Comparison of ENCODE assay signal across 8 cellular contexts in genomic region chr1:23558872-23559135, GRCh38. TPM values are rescaled to one million over a fixed set of nuclear protein-coding genes. Genes with fewer than 3 reads are reported as not detected.
DNase-seq lines count a peak whose midpoint lies in the region; ATAC-seq and TF ChIP-seq lines count a peak whose summit lies in the region.

No MANE protein-coding gene starts in this region.

- peaks cover 21% of the 10 kb centered on the region for H3K36me3 Mint-ChIP-seq in endodermal cell (ENCODE audit: low read depth)

- H3K27me3 ChIP-seq in DND-41 (ENCODE audit: insufficient read depth, low read length, poor library complexity): peaks cover 45% of the 10 kb centered on the region
- no peaks in the 10 kb centered on the region for H3K27me3 ChIP-seq in PC-3 (ENCODE audit: low read length)
- no peaks in the 10 kb centered on the region for H3K27me3 ChIP-seq in endodermal cell (ENCODE audit: control insufficient read depth, insufficient read depth, low read length, poor library complexity, severe bottlenecking)
- H3K27me3 ChIP-seq in ovary: no peaks in the 10 kb centered on the region

- peak overlapping the region; percentile 100 for H3K27ac Mint-ChIP-seq in endodermal cell

- H3K4me2 ChIP-seq in DND-41 (ENCODE audit: insufficient read depth, low read length) (peak overlapping the region; percentile 90), PC-3 (ENCODE audit: low read length) (peak overlapping the region; percentile 92)

- H3K4me3 Mint-ChIP-seq in endodermal cell: peak overlapping the region; percentile 94

- H3K79me2 ChIP-seq in DND-41 (ENCODE audit: insufficient read depth, low read length) (peaks cover 6% of the 10 kb centered on the region; the same call in 1 of the 2 replicates), PC-3 (ENCODE audit: low read length) (peaks cover 11% of the 10 kb centered on the region; the same call in 1 of the 2 replicates)

- peak overlapping the region; percentile 71 for H3K9ac ChIP-seq in DND-41 (ENCODE audit: low read depth, low read length)
- peak overlapping the region; percentile 57 for H3K9ac ChIP-seq in PC-3 (ENCODE audit: low read length)
- peak overlapping the region; percentile 74 for H3K9ac ChIP-seq in endodermal cell (ENCODE audit: extremely low read depth, low read length, poor library complexity, severe bottlenecking)

- H3K27ac ChIP-seq in DND-41 (ENCODE audit: low read length): peak overlapping the region; percentile 52
- H3K27ac ChIP-seq in PC-3 (ENCODE audit: low read length): peak overlapping the region; percentile 12; the same call in 1 of the 2 replicates
- peak overlapping the region; percentile 59 for H3K27ac ChIP-seq in endodermal cell (ENCODE audit: low read depth, low read length)
- H3K27ac ChIP-seq in ovary: peak overlapping the region; percentile 24 to 85

- no peaks in the 10 kb centered on the region for H3K27me3 Mint-ChIP-seq in endodermal cell (ENCODE audit: insufficient read depth)

- no peaks in the 10 kb centered on the region for H3K36me3 ChIP-seq in DND-41 (ENCODE audit: insufficient read depth, low read length)
- no peaks in the 10 kb centered on the region for H3K36me3 ChIP-seq in PC-3 (ENCODE audit: low read depth, low read length)
- no peaks in the 10 kb centered on the region for H3K36me3 ChIP-seq in endodermal cell (ENCODE audit: control insufficient read depth, insufficient read depth, low read length)
- no peaks in the 10 kb centered on the region for H3K36me3 ChIP-seq in ovary

- H3K4me1 Mint-ChIP-seq in endodermal cell: peaks cover 71% of the 10 kb centered on the region

- H3K4me3 ChIP-seq in DND-41 (ENCODE audit: low read depth in 1 of 2, low read length in 2 of 2) (peak overlapping the region; percentile 37 to 79), PC-3 (ENCODE audit: low read length) (peak overlapping the region; percentile 82), endodermal cell (ENCODE audit: low read length) (peak overlapping the region; percentile 98), ovary (peak overlapping the region; percentile 76)

- TF ChIP-seq EP300 in ovary (IDR thresholded peaks at IDR 0.05): no peak

- POLR2A ChIA-PET in PC-3 (lab: Charles Lee; ENCODE audit: unreplicated experiment): interaction anchor here (0.7 to 0.9 kb wide), 2 partner anchors 79 to 133 kb away, joined by 3 to 6 read pairs; partner anchors contain the start of gene RPL11

- ATAC-seq in DND-41 (ENCODE audit: insufficient read depth, low read depth): no peak
- no peak for ATAC-seq in PC-3
- ATAC-seq in GM21390 (IDR thresholded peaks at IDR 0.05; ENCODE audit: unreplicated experiment): no peak
- ATAC-seq in HG03457 (IDR thresholded peaks at IDR 0.05; ENCODE audit: unreplicated experiment): no peak

- H3K9me2 ChIP-seq in PC-3 (replicated peaks; ENCODE audit: low read length): no peaks in the 10 kb centered on the region

- 0 to 3% methylated on average over 5 to 14 of the region's 14 CpGs for WGBS in endodermal cell (ENCODE audit: insufficient coverage in 1 of 2, insufficient read length in 1 of 2), 2 experiments
- WGBS in ovary, 3 donors: 1% methylated on average over 14 of the region's 14 CpGs

- DNase-seq in DND-41: no peak
- DNase-seq in PC-3: no peak
- DNase-seq in endodermal cell: no peak
- DNase-seq in ovary: no peak
- no peak for DNase-seq in mesenteric fat pad (ENCODE audit: low spot score)
- DNase-seq in SKM-1 treated with dmso at 0.1 percent for 144 hours (lab: John Stamatoyannopoulos, UW; ENCODE audit: unreplicated experiment): no peak

- H3K9me3 ChIP-seq in DND-41 (ENCODE audit: insufficient read depth, low read length, severe bottlenecking): no peaks in the 10 kb centered on the region
- no peaks in the 10 kb centered on the region for H3K9me3 ChIP-seq in PC-3 (ENCODE audit: low read length)
- no peaks in the 10 kb centered on the region for H3K9me3 ChIP-seq in endodermal cell (ENCODE audit: control insufficient read depth, low read length)
- H3K9me3 ChIP-seq in ovary: no peaks in the 10 kb centered on the region

- BruUV-seq in PC-3 (replicated peaks; lab: Mats Ljungman, UMichigan): no TSS peak

- H4K20me1 ChIP-seq in DND-41 (ENCODE audit: insufficient read depth, low read length): peaks cover 7% of the 10 kb centered on the region; the same call in 1 of the 2 replicates
- H4K20me1 ChIP-seq in PC-3 (ENCODE audit: low read length): no peaks in the 10 kb centered on the region

- no peaks in the 10 kb centered on the region for H3K9me3 Mint-ChIP-seq in endodermal cell

- H3K4me1 ChIP-seq in DND-41 (ENCODE audit: insufficient read depth, low read length): peaks cover 66% of the 10 kb centered on the region
- peaks cover 67% of the 10 kb centered on the region for H3K4me1 ChIP-seq in PC-3 (ENCODE audit: insufficient read depth, low read length)
- H3K4me1 ChIP-seq in endodermal cell (ENCODE audit: control insufficient read depth, insufficient read depth, low read length): peaks cover 30% of the 10 kb centered on the region
- peaks cover 27% of the 10 kb centered on the region for H3K4me1 ChIP-seq in ovary (ENCODE audit: insufficient read depth)

- no peak for TF ChIP-seq CTCF in DND-41 (IDR thresholded peaks at IDR 0.05; ENCODE audit: borderline replicate concordance, extremely low read depth, low read length, poor library complexity, severe bottlenecking)
- TF ChIP-seq CTCF in PC-3 (conservative IDR thresholded peaks at IDR 0.05; ENCODE audit: low read depth, low read length): no peak
- no peak for TF ChIP-seq CTCF in endodermal cell (conservative IDR thresholded peaks at IDR 0.05)
- TF ChIP-seq CTCF in ovary (IDR thresholded peaks at IDR 0.05): no peak

- TF ChIP-seq POLR2A in ovary (IDR thresholded peaks at IDR 0.05): no peak

- H3F3A ChIP-seq in PC-3 (ENCODE audit: low read length, unreplicated experiment): no peaks in the 10 kb centered on the region

- intact Hi-C loops in PC-3 (cut with micrococcal nuclease) (loop anchor here (5.0 kb wide), 2 partner anchors 33 to 78 kb away; no protein-coding TSS in a partner anchor), ovary (cut with DNase I) (no loop called here)

- CTCF ChIA-PET in PC-3 (lab: Charles Lee): interaction anchor here (1.6 to 2.2 kb wide), 2 partner anchors 76 to 78 kb away, joined by 8 to 10 read pairs; no protein-coding TSS in a partner anchor

- H2AFZ ChIP-seq in DND-41 (ENCODE audit: low read depth, low read length): peak overlapping the region; percentile 67
- peak overlapping the region; percentile 63 for H2AFZ ChIP-seq in PC-3 (ENCODE audit: low read length)

RNA-seq across cellular contexts. Expression of gene ID3, which starts 0.5 kb away (rescaled TPM):
- total RNA-seq in PC-3 (2014; rRNA removed) (77.7 and 92.5 TPM in 2 replicates), endodermal cell (100 to 1,000 TPM; 281 to 338 TPM), ovary (100 to 1,000 TPM in 4 of 7 donors, 10 to 100 TPM in 3; 44.1 to 274 (median 143) TPM), mesenteric fat pad (168 TPM)
- polyA plus RNA-seq in endodermal cell (2013, experiment 1 of 2): 319 TPM
- 289 TPM for polyA plus RNA-seq in endodermal cell (2013, experiment 2 of 2)
- 100 to 1,000 TPM in 1 of 2 donors, 10 to 100 TPM in 1; 37.9 to 257 TPM for polyA plus RNA-seq in ovary

RNA-seq across cellular contexts. Expression of gene E2F2, which starts 27.8 kb away (rescaled TPM):
- total RNA-seq in PC-3 (2014; rRNA removed) (7.0 and 8.3 TPM in 2 replicates), endodermal cell (1 to 10 TPM; 7.3 to 9.8 TPM), ovary (1 to 10 TPM in 1 of 7 donors, under 1 TPM in 4, not detected in 2; under 0.01 to 1.1 (median 0.23) TPM), mesenteric fat pad (0.29 TPM)
- polyA plus RNA-seq in endodermal cell (2013, experiment 1 of 2): 7.4 TPM
- polyA plus RNA-seq in endodermal cell (2013, experiment 2 of 2): 7.7 TPM
- under 1 TPM; 0.08 to 0.13 TPM for polyA plus RNA-seq in ovary
